In the genomic region with DNA sequence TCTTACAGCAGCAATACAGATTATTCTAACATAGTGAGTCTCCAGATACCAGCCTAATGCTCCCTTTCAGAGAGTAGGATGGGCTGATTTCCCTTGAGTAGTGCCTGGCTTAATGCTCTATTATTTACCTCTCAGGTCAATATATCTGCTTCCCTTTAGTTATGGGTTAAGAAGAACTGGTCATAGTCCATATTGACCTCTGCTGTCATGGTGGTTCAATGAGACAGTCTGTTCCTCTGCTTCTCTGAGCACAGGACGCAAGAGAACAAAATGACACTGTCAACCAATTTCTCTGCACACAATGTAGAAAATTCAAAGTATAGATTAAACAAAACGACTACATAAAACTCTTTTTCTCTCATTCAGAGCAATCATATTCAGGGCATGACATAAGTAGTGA, we compare ENCODE assay signal across 11 cellular contexts. TPM values are rescaled to one million over a fixed set of nuclear protein-coding genes. Genes with fewer than 3 reads are reported as not detected.
"Had no signal": no experiment of that assay in that cellular context is flagged by ENCODE, and none has a peak within 500 bp of the region (broad histone marks: within the 10 kb centered on the region; RNA-seq: fewer than 3 reads in every experiment).

No MANE protein-coding gene starts in this region.

- FAIRE-seq: K562 had no signal

- H3K27ac ChIP-seq: GM23248, HL-60 had no signal

- H3K9me3 Mint-ChIP-seq: HFFc6 had no signal

- H3K4me3 ChIP-seq: GM23248, HAP-1, K562 had no signal

- ATAC-seq: HCT116, K562 had no signal

- H3K9me3 ChIP-seq: HAP-1 had no signal

- DNase-seq: GM23248, GOT3, H7, HFFc6, IMR-90, KG1 had no signal

- H2AFZ ChIP-seq: GM23248 had no signal

- H3K27ac Mint-ChIP-seq: HFFc6 had no signal

- H3K9ac ChIP-seq: GM23248 had no signal

- H3K4me3 Mint-ChIP-seq: HFFc6 had no signal

RNA-seq across cellular contexts. Expression of a gene that starts 2.9 kb away (rescaled TPM):
- total RNA-seq: GM23248, H4, H7, HFFc6, IMR-90, K562 had no signal
- polyA plus RNA-seq: GM23248, IMR-90 had no signal
